8 cellular contexts compared by ENCODE assay signal in the genomic region with DNA sequence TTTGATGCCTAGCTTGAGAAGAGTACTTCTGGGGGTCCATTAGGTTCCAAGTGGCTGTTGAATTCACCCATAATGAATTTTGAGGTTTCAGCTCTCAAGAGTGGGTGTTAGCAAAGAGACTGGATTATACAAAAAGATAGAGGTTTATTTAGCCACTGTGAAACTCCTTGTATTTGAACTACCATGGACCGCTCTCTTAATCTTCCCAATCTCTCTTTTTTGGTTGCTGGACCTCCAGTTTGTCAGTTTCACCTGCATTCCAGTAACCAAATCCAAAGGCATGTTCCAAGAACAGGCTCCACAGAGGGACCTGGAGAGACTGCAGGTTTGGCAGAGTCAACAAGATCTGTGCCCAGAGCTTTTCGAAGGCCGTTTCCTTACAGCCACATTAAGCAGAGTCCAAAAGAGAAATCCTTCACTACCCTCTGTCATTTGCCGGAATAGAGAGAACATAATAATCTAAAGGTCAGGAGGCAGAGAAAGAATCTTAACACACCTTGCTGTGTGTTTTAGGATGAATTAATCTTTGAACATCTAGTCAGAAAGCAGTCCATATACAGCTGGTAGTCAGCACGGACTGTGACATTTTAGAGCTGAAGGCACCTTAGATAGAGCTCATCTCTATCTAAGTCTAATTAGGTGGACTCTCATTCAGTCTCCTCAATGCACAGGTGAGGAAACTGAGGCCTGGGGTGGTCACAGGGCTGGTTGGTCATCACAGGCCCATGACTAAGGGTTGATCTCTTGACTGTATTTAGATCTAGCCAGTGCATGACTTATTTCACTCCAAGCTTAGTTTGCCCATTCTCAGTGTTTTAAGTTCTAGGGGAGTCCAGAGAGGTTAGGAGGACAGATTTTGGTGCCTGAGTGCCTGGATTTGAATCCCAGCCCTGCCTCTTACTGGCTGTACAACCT. TPM values are rescaled to one million over a fixed set of nuclear protein-coding genes. Genes with fewer than 3 reads are reported as not detected.
A peak's percentile ranks its signal among the peaks of the same experiment; 100 is the strongest.
DNase-seq lines count a peak whose midpoint lies in the region; ATAC-seq, FAIRE-seq and TF ChIP-seq lines count a peak whose summit lies in the region.

No MANE protein-coding gene starts in this region.

- H3K4me3 ChIP-seq in GM06990 (replicated peaks; ENCODE audit: low read depth, low read length) (peak overlapping the region; percentile 86), OCI-LY3 (ENCODE audit: low read length) (peak overlapping the region; percentile 86), endothelial cell of umbilical vein (replicated peaks in 1 of 3; ENCODE audit: insufficient read depth in 1 of 3, low read depth in 1 of 3, low read length in 3 of 3) (peak overlapping the region in 1 of 3 experiments; percentile 36), rectal smooth muscle tissue (ENCODE audit: low read length) (peak overlapping the region; percentile 86)

- CTCF ChIA-PET in endothelial cell of umbilical vein (lab: Charles Lee), result interaction anchor here (0.9 to 5.1 kb wide), 14 partner anchors 13 to 185 kb away, joined by 3 to 73 read pairs (median 12); no protein-coding TSS in a partner anchor

- peak overlapping the region; percentile 82 for H3K4me2 ChIP-seq in OCI-LY3 (ENCODE audit: low read length)
- H3K4me2 ChIP-seq in endothelial cell of umbilical vein (ENCODE audit: insufficient read depth, low read length), result peak overlapping the region; percentile 69

- DNase-seq in GM06990 (ENCODE audit: extremely low read depth, insufficient read length), result no peak
- no peak for DNase-seq in endothelial cell of umbilical vein (ENCODE audit: low read depth, low spot score)
- DNase-seq in CD14-positive monocyte (ENCODE audit: low spot score), result no peak
- DNase-seq in stimulated activated CD4-positive, alpha-beta T cell treated with anti-CD3 and anti-CD28 coated beads, Interleukin-4, amount 100 ng/mL, for 1 hour, result no peak
- no peak for DNase-seq in mesenteric fat pad (ENCODE audit: low spot score)

- H3K9ac ChIP-seq in OCI-LY3 (ENCODE audit: low read length) (peak overlapping the region; percentile 73; the same call in 1 of the 2 replicates), endothelial cell of umbilical vein (replicated peaks; ENCODE audit: extremely low read depth, insufficient read depth, low read length) (no peak overlapping the region), rectal smooth muscle tissue (ENCODE audit: low read length) (peak overlapping the region; percentile 70)

- peaks cover 0 to under 1% (median 0%) of the 10 kb centered on the region in 7 donors for H3K9me3 Mint-ChIP-seq in CD14-positive monocyte

- H3K27ac Mint-ChIP-seq in CD14-positive monocyte, result peak overlapping the region in 3 of 7 donors; percentile 98

- peaks cover 36% of the 10 kb centered on the region for H3K79me2 ChIP-seq in OCI-LY3 (ENCODE audit: low read length)
- H3K79me2 ChIP-seq in endothelial cell of umbilical vein (ENCODE audit: control insufficient read depth, insufficient read depth, low read length), result peaks cover 30% of the 10 kb centered on the region

- dilution Hi-C loops in endothelial cell of umbilical vein (cut with MboI; ENCODE audit: extremely low pct_ligation_motif_present, low sequenced_read_pairs), result no loop called here

- peaks cover 38% of the 10 kb centered on the region for H3K4me1 ChIP-seq in OCI-LY3 (ENCODE audit: low read length)
- H3K4me1 ChIP-seq in endothelial cell of umbilical vein (ENCODE audit: control insufficient read depth, extremely low read depth, insufficient read depth, low read length), result peaks cover 42% of the 10 kb centered on the region
- peaks cover 56% of the 10 kb centered on the region for H3K4me1 ChIP-seq in rectal smooth muscle tissue (ENCODE audit: control insufficient read depth, insufficient read depth, low read length)

- H3K27me3 Mint-ChIP-seq in CD14-positive monocyte (ENCODE audit: low read depth in 3 of 3), result peaks cover 0 to 2% (median 0%) of the 10 kb centered on the region in 3 donors

- no peak for FAIRE-seq in endothelial cell of umbilical vein (lab: Jason Lieb, UNC)

- no peaks in the 10 kb centered on the region for H3K9me1 ChIP-seq in endothelial cell of umbilical vein (replicated peaks; ENCODE audit: control insufficient read depth, extremely low read depth, insufficient read depth, low read length)

- H3K36me3 ChIP-seq in GM06990 (ENCODE audit: control insufficient read depth, insufficient read depth, low read length), result no peaks in the 10 kb centered on the region
- peaks cover 2% of the 10 kb centered on the region for H3K36me3 ChIP-seq in OCI-LY3 (replicated peaks; ENCODE audit: low read depth, low read length)
- no peaks in the 10 kb centered on the region for H3K36me3 ChIP-seq in endothelial cell of umbilical vein (ENCODE audit: control insufficient read depth in 2 of 2, extremely low read depth in 1 of 2, insufficient read depth in 2 of 2, low read length in 2 of 2)
- H3K36me3 ChIP-seq in rectal smooth muscle tissue (ENCODE audit: control insufficient read depth, insufficient read depth, low read length), result no peaks in the 10 kb centered on the region

- TF ChIP-seq CTCF in GM06990 (IDR thresholded peaks at IDR 0.05; ENCODE audit: insufficient read depth, low read length, poor library complexity, severe bottlenecking) (no peak), OCI-LY3 (IDR thresholded peaks at IDR 0.05; ENCODE audit: low read depth, low read length) (no peak), endothelial cell of umbilical vein (IDR thresholded peaks at IDR 0.05; ENCODE audit: extremely low read depth in 1 of 2, insufficient read depth in 1 of 2, low read depth in 1 of 2, low read length in 2 of 2) (no peak), CD14-positive monocyte (IDR thresholded peaks at IDR 0.05) (no peak)

- intact Hi-C loops in endothelial cell of umbilical vein (cut with micrococcal nuclease), result loop anchor here (1.0 kb wide), 1 partner anchor 13 kb away; no protein-coding TSS in a partner anchor
- intact Hi-C loops in CD14-positive monocyte (cut with micrococcal nuclease), result loop anchor here (5.0 kb wide), 3 partner anchors 32 to 43 kb away; no protein-coding TSS in a partner anchor

- TF ChIP-seq POLR2A in endothelial cell of umbilical vein (IDR thresholded peaks at IDR 0.05; ENCODE audit: low read depth, low read length), result no peak

- no peak for ATAC-seq in GM18868 (IDR thresholded peaks at IDR 0.05; ENCODE audit: unreplicated experiment)

- H3K27ac ChIP-seq in OCI-LY3 (ENCODE audit: low read length) (peak overlapping the region; percentile 16; the same call in 1 of the 2 replicates), endothelial cell of umbilical vein (ENCODE audit: insufficient read depth, low read depth, low read length) (no peak overlapping the region), rectal smooth muscle tissue (ENCODE audit: low read depth, low read length) (peak overlapping the region; percentile 93)

- H3K9me3 ChIP-seq in OCI-LY3 (ENCODE audit: insufficient read depth, low read length) (no peaks in the 10 kb centered on the region), endothelial cell of umbilical vein (replicated peaks; ENCODE audit: control insufficient read depth, insufficient read depth, low read length) (no peaks in the 10 kb centered on the region)

- BruUV-seq in endothelial cell of umbilical vein (replicated peaks; lab: Mats Ljungman, UMichigan), result no TSS peak

- POLR2A ChIA-PET in endothelial cell of umbilical vein (lab: Charles Lee), result interaction anchor here (0.5 to 2.1 kb wide), 3 partner anchors 13 to 34 kb away, joined by 3 to 11 read pairs (median 5); no protein-coding TSS in a partner anchor

- H3K4me3 Mint-ChIP-seq in CD14-positive monocyte, result no peak overlapping the region

- H3K36me3 Mint-ChIP-seq in CD14-positive monocyte, result peaks cover 11 to 12% of the 10 kb centered on the region in 2 donors

- no peak overlapping the region for H2AFZ ChIP-seq in OCI-LY3 (ENCODE audit: low read depth, low read length)
- no peak overlapping the region for H2AFZ ChIP-seq in endothelial cell of umbilical vein (ENCODE audit: low read depth, low read length)

- H4K20me1 ChIP-seq in OCI-LY3 (ENCODE audit: insufficient read depth, low read length) (no peaks in the 10 kb centered on the region), endothelial cell of umbilical vein (replicated peaks; ENCODE audit: control insufficient read depth, extremely low read depth, insufficient read depth, low read length) (no peaks in the 10 kb centered on the region)

- peaks cover 57% of the 10 kb centered on the region for H3K4me1 Mint-ChIP-seq in CD14-positive monocyte

- no peaks in the 10 kb centered on the region for H3K27me3 ChIP-seq in GM06990 (replicated peaks; ENCODE audit: control insufficient read depth, insufficient read depth, low read length)
- H3K27me3 ChIP-seq in OCI-LY3 (ENCODE audit: low read depth, low read length), result no peaks in the 10 kb centered on the region
- H3K27me3 ChIP-seq in endothelial cell of umbilical vein (ENCODE audit: control insufficient read depth in 2 of 2, insufficient read depth in 2 of 2, low read length in 2 of 2), result no peaks in the 10 kb centered on the region
- H3K27me3 ChIP-seq in rectal smooth muscle tissue (ENCODE audit: control insufficient read depth, insufficient read depth, low read length), result no peaks in the 10 kb centered on the region

TF ChIP-seq in endothelial cell of umbilical vein, 7 proteins besides CTCF, POLR2A, EP300 and RAD21:
- TF ChIP-seq FOS (IDR thresholded peaks at IDR 0.05; ENCODE audit: borderline replicate concordance, insufficient read depth, low read length) (no peak), JUN (IDR thresholded peaks at IDR 0.05; ENCODE audit: borderline replicate concordance, insufficient read depth, insufficient read length, low read depth) (no peak), EZH2 (IDR thresholded peaks at IDR 0.05; ENCODE audit: borderline replicate concordance, low read depth, low read length, severe bottlenecking) (no peak), POLR2AphosphoS5 (IDR thresholded peaks at IDR 0.05; ENCODE audit: insufficient read depth, low read depth, low read length) (no peak), GATA2 (IDR thresholded peaks at IDR 0.05; ENCODE audit: insufficient read depth, insufficient read length, low read depth, low read length) (no peak), MYC (IDR thresholded peaks at IDR 0.05; ENCODE audit: low read depth, low read length) (no peak)
- TF ChIP-seq, protein P1, sequence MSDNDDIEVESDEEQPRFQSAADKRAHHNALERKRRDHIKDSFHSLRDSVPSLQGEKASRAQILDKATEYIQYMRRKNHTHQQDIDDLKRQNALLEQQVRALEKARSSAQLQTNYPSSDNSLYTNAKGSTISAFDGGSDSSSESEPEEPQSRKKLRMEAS (IDR thresholded peaks at IDR 0.05; ENCODE audit: insufficient read depth, insufficient read length), result no peak

RNA-seq across cellular contexts. Expression of a gene that starts 1.3 kb away (rescaled TPM):
- total RNA-seq in endothelial cell of umbilical vein (52.3 and 62.2 TPM in 2 replicates), mesenteric fat pad (101 TPM)
- polyA plus RNA-seq in endothelial cell of umbilical vein (14.0 and 16.3 TPM in 2 replicates), CD14-positive monocyte (10 to 100 TPM; 37.3 to 67.1 TPM)
- 18.3 and 22.4 TPM in 2 replicates for polyA plus RNA-seq in endothelial cell of umbilical vein (2011; cell fraction: cytosol; rRNA removed)
- 19.6 and 20.8 TPM in 2 replicates for polyA plus RNA-seq in endothelial cell of umbilical vein (2011; cell fraction: nucleus; rRNA removed)
- polyA plus RNA-seq in endothelial cell of umbilical vein (2012), result 20.9 and 27.4 TPM in 2 replicates
- 139 and 168 TPM in 2 replicates for polyA minus RNA-seq in endothelial cell of umbilical vein
- 22.2 TPM for polyA minus RNA-seq in endothelial cell of umbilical vein (2011; cell fraction: cytosol; rRNA and poly(A)+ RNA removed)
- polyA minus RNA-seq in endothelial cell of umbilical vein (2011; cell fraction: nucleus; rRNA and poly(A)+ RNA removed), result 32.8 and 59.9 TPM in 2 replicates
